ENCODE assay signal across 24 cellular contexts in the genomic region with DNA sequence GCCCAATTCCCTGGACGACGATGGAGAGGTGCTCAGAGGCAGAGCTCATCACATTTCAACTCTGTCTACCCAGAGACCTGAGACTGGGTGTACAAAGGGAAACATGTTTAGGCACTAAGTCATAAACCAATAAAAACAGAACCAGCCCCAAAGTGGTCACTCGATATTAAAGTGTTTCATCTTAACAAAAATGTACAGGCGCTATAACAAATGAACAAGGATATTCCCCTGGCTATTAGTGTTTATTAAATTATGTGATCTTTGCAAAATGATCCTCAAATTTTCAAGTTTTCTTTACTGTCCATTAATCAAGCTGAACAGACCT.
"Had no signal": no experiment of that assay in that cellular context is flagged by ENCODE, and none has a peak within 500 bp of the region (broad histone marks: within the 10 kb centered on the region; RNA-seq: fewer than 3 reads in every experiment).

No MANE protein-coding gene starts in this region.

- H3K9me3 ChIP-seq: colonic mucosa, esophagus squamous epithelium, gastrocnemius medialis, heart right ventricle, left lung, lower lobe of right lung, mucosa of descending colon had no signal

- H3K27me3 ChIP-seq: colonic mucosa, esophagus squamous epithelium, gastrocnemius medialis, heart right ventricle, left lung had no signal

- H3K4me1 ChIP-seq: colonic mucosa, gastrocnemius medialis, left lung, lower lobe of right lung had no signal

- H3K27ac ChIP-seq: colonic mucosa, epithelial cell of prostate, esophagus squamous epithelium, gastrocnemius medialis, heart right ventricle, left lung, lower lobe of right lung had no signal

- H3K4me3 ChIP-seq: colonic mucosa, esophagus squamous epithelium, gastrocnemius medialis, heart right ventricle, left lung, lower lobe of right lung, mucosa of descending colon had no signal

- ATAC-seq: effector memory CD8-positive, alpha-beta T cell; esophagus mucosa; gastrocnemius medialis; heart right ventricle; left cardiac atrium; left lung; left ventricle myocardium superior; lower lobe of right lung had no signal

- FAIRE-seq: endometrium, islet of Langerhans, keratinocyte had no signal

- H3K36me3 ChIP-seq: colonic mucosa had no signal

- DNase-seq: colonic mucosa; cortex of kidney; effector CD8-positive, alpha-beta T cell; effector memory CD8-positive, alpha-beta T cell; endodermal cell; erythroblast; esophagus squamous epithelium; foreskin fibroblast; foreskin melanocyte; gastrocnemius medialis; glutamatergic neuron; heart right ventricle; hippocampal formation; left cardiac atrium; left ventricle myocardium superior; lower lobe of right lung; naive B cell had no signal
